Comparison of ENCODE assay signal across 9 cellular contexts in genomic region chr10:84845628-84846261, GRCh38.
DNase-seq lines count a peak whose midpoint lies in the region; ATAC-seq and TF ChIP-seq lines count a peak whose summit lies in the region.
"Had no signal": no experiment of that assay in that cellular context is flagged by ENCODE, and none has a peak within 500 bp of the region (broad histone marks: within the 10 kb centered on the region; RNA-seq: fewer than 3 reads in every experiment).

No MANE protein-coding gene starts in this region.

- H3K4me3 ChIP-seq in HL-60 (replicated peaks; ENCODE audit: insufficient read depth, low read length): no peak overlapping the region
- no peak overlapping the region for H3K4me3 ChIP-seq in trophoblast cell (ENCODE audit: low read depth, low read length)
- H3K4me3 ChIP-seq in CD4-positive, alpha-beta memory T cell (ENCODE audit: low read length in 2 of 2): no peak overlapping the region
- H3K4me3 ChIP-seq in vagina: no peak overlapping the region

- POLR2A ChIA-PET in WTC11 (lab: Charles Lee): no interaction called here
- POLR2A ChIA-PET in CD4-positive, alpha-beta memory T cell (lab: Charles Lee; ENCODE audit: partially characterized antibody): no interaction called here

- no CpG with 5 or more reads among the region's 2 CpGs for WGBS in trophoblast cell (ENCODE audit: extremely low coverage, insufficient coverage, insufficient read length)

- H3K9ac ChIP-seq in trophoblast cell (ENCODE audit: low read length): no peak overlapping the region

- no peak overlapping the region for H2BK12ac ChIP-seq in trophoblast cell (ENCODE audit: low read length)

- no peak overlapping the region for H4K12ac ChIP-seq in trophoblast cell (ENCODE audit: low read depth, low read length)

- H3K14ac ChIP-seq in trophoblast cell (ENCODE audit: low read length): no peak overlapping the region

- H2AFZ ChIP-seq in trophoblast cell (ENCODE audit: insufficient read depth, low read length, poor library complexity): no peak overlapping the region

- no peaks in the 10 kb centered on the region for H3K36me3 ChIP-seq in trophoblast cell (ENCODE audit: control insufficient read depth in 1 of 2, insufficient read depth in 2 of 2, low read length in 2 of 2)
- no peaks in the 10 kb centered on the region for H3K36me3 ChIP-seq in CD4-positive, alpha-beta memory T cell (ENCODE audit: insufficient read depth, low read length)
- no peaks in the 10 kb centered on the region for H3K36me3 ChIP-seq in vagina

- no peak overlapping the region for H3K4me3 Mint-ChIP-seq in WTC11
- no peak overlapping the region for H3K4me3 Mint-ChIP-seq in CD4-positive, alpha-beta memory T cell
- H3K4me3 Mint-ChIP-seq: naive B cell had no signal

- H3K27ac ChIP-seq in HL-60 (replicated peaks) (no peak overlapping the region), trophoblast cell (ENCODE audit: low read depth, low read length) (no peak overlapping the region), vagina (no peak overlapping the region)
- H3K27ac ChIP-seq in CD4-positive, alpha-beta memory T cell (ENCODE audit: low read depth, low read length): no peak overlapping the region

- H3K4me1 ChIP-seq in trophoblast cell (ENCODE audit: control insufficient read depth in 1 of 2, insufficient read depth in 2 of 2, low read length in 2 of 2): no peaks in the 10 kb centered on the region
- no peaks in the 10 kb centered on the region for H3K4me1 ChIP-seq in CD4-positive, alpha-beta memory T cell (ENCODE audit: insufficient read depth, low read length)
- H3K4me1 ChIP-seq in vagina: no peaks in the 10 kb centered on the region

- no peak overlapping the region for H3K4me2 ChIP-seq in trophoblast cell (ENCODE audit: low read length)

- H3K23ac ChIP-seq in trophoblast cell (ENCODE audit: low read length): no peak overlapping the region

- H3K18ac ChIP-seq in trophoblast cell (ENCODE audit: low read length): no peak overlapping the region

- H3K27me3 ChIP-seq in HL-60 (ENCODE audit: insufficient read depth, poor library complexity, severe bottlenecking): peaks cover 2% of the 10 kb centered on the region
- no peaks in the 10 kb centered on the region for H3K27me3 ChIP-seq in trophoblast cell (ENCODE audit: insufficient read depth, low read length)
- H3K27me3 ChIP-seq in CD4-positive, alpha-beta memory T cell (ENCODE audit: insufficient read depth, low read length): no peaks in the 10 kb centered on the region
- no peaks in the 10 kb centered on the region for H3K27me3 ChIP-seq in vagina

- intact Hi-C loops in posterior vena cava (cut with DNase I): loop anchor here in 1 of 2 donors (10.0 kb wide), 1 partner anchor 1009 kb away; no protein-coding TSS in a partner anchor
- intact Hi-C loops in CD4-positive, alpha-beta memory T cell (cut with micrococcal nuclease): no loop called here
- intact Hi-C loops in vagina (cut with DNase I): no loop called here

- no peaks in the 10 kb centered on the region for H3K36me3 Mint-ChIP-seq in WTC11
- no peaks in the 10 kb centered on the region for H3K36me3 Mint-ChIP-seq in CD4-positive, alpha-beta memory T cell
- H3K36me3 Mint-ChIP-seq: naive B cell had no signal

- H4K91ac ChIP-seq in trophoblast cell (ENCODE audit: low read depth, low read length): no peak overlapping the region

- H3K9me3 ChIP-seq in trophoblast cell (ENCODE audit: insufficient read depth, low read depth, low read length) (no peaks in the 10 kb centered on the region), vagina (no peaks in the 10 kb centered on the region)
- H3K9me3 ChIP-seq in CD4-positive, alpha-beta memory T cell (ENCODE audit: control insufficient read depth in 1 of 2, low read length in 2 of 2): no peaks in the 10 kb centered on the region

- peak; percentile 92 for ATAC-seq in WTC11

- TF ChIP-seq CTCF in HL-60 (IDR thresholded peaks at IDR 0.05; ENCODE audit: insufficient read depth, low read length) (peak; percentile 4), WTC11 (IDR thresholded peaks at IDR 0.05) (no peak), vagina (IDR thresholded peaks at IDR 0.05) (no peak)

- H2AK5ac ChIP-seq in trophoblast cell (ENCODE audit: low read length): no peak overlapping the region

- no peaks in the 10 kb centered on the region for H3K27me3 Mint-ChIP-seq in WTC11 (ENCODE audit: low read depth)
- H3K27me3 Mint-ChIP-seq in CD4-positive, alpha-beta memory T cell: peaks cover 0 to 3% of the 10 kb centered on the region in 2 donors

- peak; percentile 43 for DNase-seq in NCI-H2171 treated with DMSO at 0.1 percent for 48 hours (lab: John Stamatoyannopoulos, UW)
- no peak for DNase-seq in NCI-H2171 (lab: John Stamatoyannopoulos, UW)
- DNase-seq in HL-60 (ENCODE audit: low read depth in 1 of 2, low spot score in 1 of 2): peak in 1 of 2 experiments; percentile 23
- peak; percentile 21 for DNase-seq in WTC11 (ENCODE audit: low spot score)
- peak; percentile 4 to 5 for DNase-seq in trophoblast cell
- no peak for DNase-seq in posterior vena cava (ENCODE audit: low spot score)
- no peak for DNase-seq in CD4-positive, alpha-beta memory T cell
- no peak for DNase-seq in vagina (ENCODE audit: extremely low spot score in 2 of 2)
- DNase-seq: naive B cell had no signal

- CTCF ChIA-PET in WTC11 (lab: Charles Lee): interaction anchor here (1.0 to 2.1 kb wide), 2 partner anchors 9 to 232 kb away, joined by 3 to 8 read pairs; no protein-coding TSS in a partner anchor
- CTCF ChIA-PET in CD4-positive, alpha-beta memory T cell (lab: Charles Lee; ENCODE audit: partially characterized antibody): no interaction called here

- H2BK120ac ChIP-seq in trophoblast cell (ENCODE audit: insufficient read depth, low read length, poor library complexity): no peak overlapping the region

- no peaks in the 10 kb centered on the region for H3K79me2 ChIP-seq in trophoblast cell (ENCODE audit: control insufficient read depth, insufficient read depth, low read length, poor library complexity)

- no peak overlapping the region for H4K8ac ChIP-seq in trophoblast cell (ENCODE audit: low read depth, low read length)

- H2BK5ac ChIP-seq in trophoblast cell (ENCODE audit: low read depth, low read length, poor library complexity): no peak overlapping the region

- 0 out of 2 replicates have a peak overlapping the region, but pooled peaks have one; percentile 27 for H3K27ac Mint-ChIP-seq in WTC11
- no peak overlapping the region for H3K27ac Mint-ChIP-seq in CD4-positive, alpha-beta memory T cell
- H3K27ac Mint-ChIP-seq: naive B cell had no signal

- no peak overlapping the region for H3K4ac ChIP-seq in trophoblast cell (ENCODE audit: low read depth, low read length)

- H3K9me3 Mint-ChIP-seq in WTC11: no peaks in the 10 kb centered on the region
- peaks cover 0 to 2% (median 0%) of the 10 kb centered on the region in 8 donors for H3K9me3 Mint-ChIP-seq in CD4-positive, alpha-beta memory T cell

- peaks cover 12% of the 10 kb centered on the region for H3K4me1 Mint-ChIP-seq in WTC11
- no peaks in the 10 kb centered on the region for H3K4me1 Mint-ChIP-seq in CD4-positive, alpha-beta memory T cell
- H3K4me1 Mint-ChIP-seq: naive B cell had no signal

- no peaks in the 10 kb centered on the region for H3K79me1 ChIP-seq in trophoblast cell (ENCODE audit: low read length)

- TF ChIP-seq POLR2A in vagina (IDR thresholded peaks at IDR 0.05): no peak

TF ChIP-seq in WTC11, 78 proteins besides CTCF, POLR2A, EP300 and RAD21 (continues in another document):
- TF ChIP-seq ZNF317 (CRISPR knock-in tag; IDR thresholded peaks at IDR 0.05; ENCODE audit: borderline replicate concordance, low read depth): no peak
- TF ChIP-seq NR2C2 (CRISPR knock-in tag; IDR thresholded peaks at IDR 0.05): no peak
- TF ChIP-seq NR3C1 (CRISPR knock-in tag; conservative IDR thresholded peaks at IDR 0.05; ENCODE audit: low read depth): no peak
- TF ChIP-seq NR1H2 (CRISPR knock-in tag; IDR thresholded peaks at IDR 0.05): no peak
- TF ChIP-seq ATF1 (CRISPR knock-in tag; IDR thresholded peaks at IDR 0.05): no peak
- TF ChIP-seq MXD4 (CRISPR knock-in tag; IDR thresholded peaks at IDR 0.05; ENCODE audit: borderline replicate concordance): no peak
- TF ChIP-seq ZNF263 (CRISPR knock-in tag; IDR thresholded peaks at IDR 0.05; ENCODE audit: low read depth): no peak
- no peak for TF ChIP-seq GTF2I (CRISPR knock-in tag; conservative IDR thresholded peaks at IDR 0.05)
- TF ChIP-seq CREB1 (CRISPR knock-in tag; IDR thresholded peaks at IDR 0.05): no peak
- no peak for TF ChIP-seq ZMAT4 (CRISPR knock-in tag; IDR thresholded peaks at IDR 0.05)
- TF ChIP-seq TEAD4 (CRISPR knock-in tag; IDR thresholded peaks at IDR 0.05): no peak
- no peak for TF ChIP-seq FOXP4 (CRISPR knock-in tag; IDR thresholded peaks at IDR 0.05)
- no peak for TF ChIP-seq ZNF219 (CRISPR knock-in tag; IDR thresholded peaks at IDR 0.05; ENCODE audit: borderline replicate concordance)

Comparison
In these comparisons a context has a peak if more than half of its experiments do, and no peak if none do; other contexts are left out.
1. DNase-seq: peak in NCI-H2171 treated with DMSO at 0.1 percent for 48 hours (single experiment), WTC11 (single experiment) and trophoblast cell (2 of 2); none in NCI-H2171 (single experiment), posterior vena cava (single experiment), CD4-positive, alpha-beta memory T cell (0 of 5) and vagina (0 of 2).